Comparison of ENCODE assay signal across 1 cellular context in genomic region chr1:156146006-156146748, GRCh38.
TF ChIP-seq lines count a peak whose summit lies in the region.

No MANE protein-coding gene starts in this region.

TF ChIP-seq in HepG2, 621 proteins besides CTCF, POLR2A, EP300 and RAD21 (continued from another document and continues in another):
- TF ChIP-seq TFE3 (CRISPR knock-in tag; IDR thresholded peaks at IDR 0.05) (no peak), PAWR (CRISPR knock-in tag; IDR thresholded peaks at IDR 0.05; ENCODE audit: borderline replicate concordance) (no peak), RARG (CRISPR knock-in tag; IDR thresholded peaks at IDR 0.05; ENCODE audit: low read depth) (no peak), SOX13 (IDR thresholded peaks at IDR 0.05) (no peak), SOX13 (CRISPR knock-in tag; conservative IDR thresholded peaks at IDR 0.05 in 1 of 2, IDR thresholded peaks at IDR 0.05 in 1 of 2) (peak in 1 of 2 experiments; percentile 51; a peak in 1 of 4 replicates), ZNF281 (CRISPR knock-in tag; IDR thresholded peaks at IDR 0.05; ENCODE audit: borderline replicate concordance) (no peak), GMEB1 (CRISPR knock-in tag; IDR thresholded peaks at IDR 0.05; ENCODE audit: borderline replicate concordance) (peak; percentile 18; the same call in 1 of the 2 replicates), ZFYVE20 (CRISPR knock-in tag; IDR thresholded peaks at IDR 0.05; ENCODE audit: borderline replicate concordance, low read depth) (no peak), KLF6 (CRISPR knock-in tag; IDR thresholded peaks at IDR 0.05) (no peak), SSRP1 (CRISPR knock-in tag; IDR thresholded peaks at IDR 0.05) (no peak), ZFP91 (CRISPR knock-in tag; IDR thresholded peaks at IDR 0.05; ENCODE audit: borderline replicate concordance) (no peak; the same call in 1 of the 2 replicates), ATM (IDR thresholded peaks at IDR 0.05; ENCODE audit: borderline replicate concordance) (no peak), ZBTB7B (CRISPR knock-in tag; IDR thresholded peaks at IDR 0.05) (0 out of 2 replicates have a peak, but pooled peaks have one; percentile 23), ZNF503 (CRISPR knock-in tag; IDR thresholded peaks at IDR 0.05) (no peak), JUNB (CRISPR knock-in tag; IDR thresholded peaks at IDR 0.05; ENCODE audit: borderline replicate concordance) (no peak), ZNF883 (CRISPR knock-in tag; IDR thresholded peaks at IDR 0.05; ENCODE audit: not compliant biosample characterization) (no peak), ZNF724P (CRISPR knock-in tag; IDR thresholded peaks at IDR 0.05; ENCODE audit: borderline replicate concordance) (no peak), NFKB2 (CRISPR knock-in tag; IDR thresholded peaks at IDR 0.05; ENCODE audit: borderline replicate concordance) (no peak), PAXIP1 (CRISPR knock-in tag; conservative IDR thresholded peaks at IDR 0.05) (peak; percentile 55), ZBTB34 (CRISPR knock-in tag; IDR thresholded peaks at IDR 0.05) (no peak), ERF (CRISPR knock-in tag; IDR thresholded peaks at IDR 0.05) (no peak), SPEN (CRISPR knock-in tag; IDR thresholded peaks at IDR 0.05; ENCODE audit: low read depth) (no peak), ZNF570 (CRISPR knock-in tag; IDR thresholded peaks at IDR 0.05; ENCODE audit: borderline replicate concordance) (no peak), SIX1 (CRISPR knock-in tag; IDR thresholded peaks at IDR 0.05; ENCODE audit: borderline replicate concordance) (no peak), ZNF615 (CRISPR knock-in tag; IDR thresholded peaks at IDR 0.05; ENCODE audit: borderline replicate concordance) (no peak), ZBTB46 (CRISPR knock-in tag; IDR thresholded peaks at IDR 0.05; ENCODE audit: borderline replicate concordance) (no peak), ETV5 (CRISPR knock-in tag; IDR thresholded peaks at IDR 0.05; ENCODE audit: borderline replicate concordance) (no peak), PTBP1 (IDR thresholded peaks at IDR 0.05; ENCODE audit: low read depth, low read length, poor library complexity, severe bottlenecking) (no peak), ZNF580 (CRISPR knock-in tag; IDR thresholded peaks at IDR 0.05; ENCODE audit: borderline replicate concordance, low read depth) (0 out of 2 replicates have a peak, but pooled peaks have one; percentile 30), FUBP1 (CRISPR knock-in tag; IDR thresholded peaks at IDR 0.05; ENCODE audit: borderline replicate concordance) (no peak), ZIK1 (CRISPR knock-in tag; IDR thresholded peaks at IDR 0.05; ENCODE audit: borderline replicate concordance, low read depth) (no peak), ZSCAN9 (CRISPR knock-in tag; IDR thresholded peaks at IDR 0.05; ENCODE audit: borderline replicate concordance) (0 out of 2 replicates have a peak, but pooled peaks have one; percentile 20), CSRNP2 (CRISPR knock-in tag; conservative IDR thresholded peaks at IDR 0.05; ENCODE audit: low read depth) (no peak), WIZ (CRISPR knock-in tag; IDR thresholded peaks at IDR 0.05) (no peak), ZNF180 (CRISPR knock-in tag; IDR thresholded peaks at IDR 0.05; ENCODE audit: borderline replicate concordance, low read depth) (no peak)
